ENCODE assay signal across 9 cellular contexts in the genomic region with DNA sequence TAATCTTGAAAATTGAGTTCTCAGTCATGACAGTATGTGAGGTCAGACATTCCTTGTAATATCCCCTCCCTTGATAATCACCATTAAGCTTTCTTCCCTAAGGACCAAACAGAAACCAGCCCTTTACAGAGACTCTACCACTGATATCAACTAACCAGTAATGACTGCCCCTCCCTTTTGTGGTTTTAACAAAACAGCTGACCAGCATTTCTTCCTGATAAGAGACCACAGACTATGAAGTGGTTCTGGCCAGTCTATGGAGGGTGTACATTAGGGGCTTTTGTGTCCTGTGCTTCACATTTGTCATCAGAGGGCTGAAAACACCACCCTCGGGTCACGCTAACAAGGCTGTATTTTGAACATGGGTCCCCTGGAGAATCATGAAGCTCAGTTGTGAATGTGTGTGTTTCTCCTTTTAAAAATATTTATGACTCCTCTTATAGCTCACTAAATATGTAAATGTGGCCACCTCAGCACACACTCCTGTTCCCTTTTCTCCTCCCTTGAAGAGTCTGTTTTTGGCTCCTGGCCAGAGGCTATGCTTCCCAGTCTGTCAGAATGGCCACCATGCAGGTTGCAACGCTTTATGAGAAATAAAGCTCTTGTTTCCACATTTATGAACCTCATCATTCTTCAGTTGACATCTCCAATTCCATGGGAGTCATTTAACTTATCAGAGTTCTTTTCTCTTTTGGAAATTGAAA.
DNase-seq lines count a peak whose midpoint lies in the region; ATAC-seq and TF ChIP-seq lines count a peak whose summit lies in the region.
"Had no signal": no experiment of that assay in that cellular context is flagged by ENCODE, and none has a peak within 500 bp of the region (broad histone marks: within the 10 kb centered on the region; RNA-seq: fewer than 3 reads in every experiment).

No MANE protein-coding gene starts in this region.

- DNase-seq in OCI-M1 (lab: John Stamatoyannopoulos, UW), result peak; percentile 98
- DNase-seq in neural crest cell (ENCODE audit: low read depth, low spot score), result no peak
- DNase-seq in effector memory CD4-positive, alpha-beta T cell, result no peak
- no peak for DNase-seq in activated T-cell treated with anti-CD3 and anti-CD28 coated beads, Interleukin-2, amount 50 U/mL, for 24 hours
- no peak for DNase-seq in stimulated activated naive CD4-positive, alpha-beta T cell treated with Interleukin-2 at 50 U/mL for 16 hours (lab: John Stamatoyannopoulos, UW)
- DNase-seq in activated gamma-delta T cell (lab: John Stamatoyannopoulos, UW), result no peak

- H3K4me3 Mint-ChIP-seq in neural crest cell, result no peak overlapping the region
- no peak overlapping the region for H3K4me3 Mint-ChIP-seq in activated T-cell treated with anti-CD3 and anti-CD28 coated beads, Interleukin-2, amount 50 U/mL, for 24 hours

- ATAC-seq in GM18907 (IDR thresholded peaks at IDR 0.05; ENCODE audit: unreplicated experiment) (peak; percentile 64), HG03108 (IDR thresholded peaks at IDR 0.05; ENCODE audit: unreplicated experiment) (peak; percentile 46)

- no peaks in the 10 kb centered on the region for H3K4me1 ChIP-seq in effector memory CD4-positive, alpha-beta T cell (ENCODE audit: control insufficient read depth, insufficient read depth, low read length, poor library complexity, severe bottlenecking)
- H3K4me1 ChIP-seq: HAP-1 had no signal

- H3K36me3 Mint-ChIP-seq in neural crest cell (ENCODE audit: low read depth), result no peaks in the 10 kb centered on the region
- H3K36me3 Mint-ChIP-seq in activated T-cell treated with anti-CD3 and anti-CD28 coated beads, Interleukin-2, amount 50 U/mL, for 24 hours (ENCODE audit: low read depth), result no peaks in the 10 kb centered on the region

- H3K9me3 ChIP-seq in effector memory CD4-positive, alpha-beta T cell (ENCODE audit: control insufficient read depth, low read length), result no peaks in the 10 kb centered on the region
- H3K9me3 ChIP-seq: HAP-1 had no signal

- H3K36me3 ChIP-seq in effector memory CD4-positive, alpha-beta T cell (ENCODE audit: control insufficient read depth, insufficient read depth, low read length), result no peaks in the 10 kb centered on the region
- H3K36me3 ChIP-seq: HAP-1 had no signal

- peaks cover 41% of the 10 kb centered on the region for H3K4me1 Mint-ChIP-seq in neural crest cell
- H3K4me1 Mint-ChIP-seq in activated T-cell treated with anti-CD3 and anti-CD28 coated beads, Interleukin-2, amount 50 U/mL, for 24 hours (ENCODE audit: low read depth), result peaks cover 10% of the 10 kb centered on the region

- H3K27ac ChIP-seq in effector memory CD4-positive, alpha-beta T cell (ENCODE audit: insufficient read depth, low read length, poor library complexity, severe bottlenecking), result no peak overlapping the region

- H3K27me3 Mint-ChIP-seq in neural crest cell (ENCODE audit: low read depth), result peaks cover 12% of the 10 kb centered on the region
- peaks cover 26% of the 10 kb centered on the region for H3K27me3 Mint-ChIP-seq in activated T-cell treated with anti-CD3 and anti-CD28 coated beads, Interleukin-2, amount 50 U/mL, for 24 hours

- H3K4me3 ChIP-seq in effector memory CD4-positive, alpha-beta T cell (ENCODE audit: insufficient read depth, low read depth, low read length, poor library complexity, severe bottlenecking), result no peak overlapping the region
- H3K4me3 ChIP-seq: HAP-1 had no signal

- peak overlapping the region; percentile 30 for H3K27ac Mint-ChIP-seq in neural crest cell (ENCODE audit: unreplicated experiment)
- H3K27ac Mint-ChIP-seq in activated T-cell treated with anti-CD3 and anti-CD28 coated beads, Interleukin-2, amount 50 U/mL, for 24 hours, result no peak overlapping the region

- no peaks in the 10 kb centered on the region for H3K9me3 Mint-ChIP-seq in neural crest cell
- no peaks in the 10 kb centered on the region for H3K9me3 Mint-ChIP-seq in activated T-cell treated with anti-CD3 and anti-CD28 coated beads, Interleukin-2, amount 50 U/mL, for 24 hours

- TF ChIP-seq CTCF in neural crest cell (conservative IDR thresholded peaks at IDR 0.05), result no peak

- no peaks in the 10 kb centered on the region for H3K27me3 ChIP-seq in effector memory CD4-positive, alpha-beta T cell (replicated peaks; ENCODE audit: control insufficient read depth, insufficient read depth, low read length, poor library complexity, severe bottlenecking)
